ENCODE assay signal across 21 cellular contexts in the genomic region with DNA sequence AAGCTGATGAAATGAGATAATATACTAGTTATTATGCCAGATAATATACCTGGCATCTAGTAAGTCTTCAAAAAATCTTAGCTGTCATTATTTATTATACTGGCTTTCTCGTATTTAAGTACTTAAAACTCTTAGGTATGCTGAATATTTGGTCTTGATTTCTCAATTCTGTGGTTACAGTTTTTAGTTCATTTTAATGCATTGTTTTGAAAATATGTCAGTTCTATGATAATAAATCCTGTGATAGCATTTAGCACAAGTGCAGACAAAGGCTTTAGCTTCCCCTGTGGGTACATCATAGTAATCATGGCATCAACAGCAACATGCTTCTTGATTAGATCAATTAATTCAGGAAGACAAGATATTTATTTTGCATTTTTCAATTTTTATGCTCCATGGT.
"Had no signal": no experiment of that assay in that cellular context is flagged by ENCODE, and none has a peak within 500 bp of the region (broad histone marks: within the 10 kb centered on the region; RNA-seq: fewer than 3 reads in every experiment).

No MANE protein-coding gene starts in this region.

- H3K36me3 ChIP-seq: colonic mucosa, gastroesophageal sphincter, heart right ventricle, left ventricle myocardium inferior, tibial artery had no signal

- H3K27ac ChIP-seq: colonic mucosa, gastroesophageal sphincter, heart right ventricle, left ventricle myocardium inferior, tibial artery had no signal

- H3K4me3 ChIP-seq: colonic mucosa, gastroesophageal sphincter, heart right ventricle, left ventricle myocardium inferior, tibial artery had no signal

- H3K27me3 ChIP-seq: colonic mucosa, gastroesophageal sphincter, heart right ventricle, tibial artery had no signal

- ATAC-seq: activated CD8-positive, alpha-beta memory T cell treated with anti-CD3 and anti-CD28 coated beads, Interleukin-2, amount 10 ng/mL, durations not matched to agents 7 days and 5 days; esophagus mucosa; gastroesophageal sphincter; heart right ventricle had no signal

- H3K4me1 ChIP-seq: colonic mucosa, gastroesophageal sphincter, heart right ventricle, left ventricle myocardium inferior, tibial artery had no signal

- DNase-seq: activated B cell treated with CpG ODN at 0.5 μM for 24 hours; activated CD4-positive, alpha-beta memory T cell treated with anti-CD3 and anti-CD28 coated beads, Interleukin-2, amount 10 ng/mL, durations not matched to agents 7 days and 5 days; activated CD4-positive, alpha-beta T cell treated with anti-CD3 and anti-CD28 coated beads for 48 hours; activated CD8-positive, alpha-beta memory T cell treated with anti-CD3 and anti-CD28 coated beads, Interleukin-2, amount 10 ng/mL, durations not matched to agents 7 days and 5 days; activated naive CD4-positive, alpha-beta T cell treated with Interleukin-2 at 50 U/mL for 16 hours; activated naive CD8-positive, alpha-beta T cell treated with anti-CD3 and anti-CD28 coated beads, Interleukin-2, amount 10 ng/mL, durations not matched to agents 7 days and 5 days; activated T-cell treated with anti-CD3 and anti-CD28 coated beads, Interleukin-2, amount 50 U/mL, for 24 hours; anterior cingulate cortex; central memory CD4-positive, alpha-beta T cell; colonic mucosa; heart right ventricle; kidney glomerular epithelial cell; left ventricle myocardium inferior; nephron progenitor cell; occipital lobe; posterior cingulate gyrus; stimulated activated CD8-positive, alpha-beta memory T cell treated with anti-CD3 and anti-CD28 coated beads, Interleukin-4, amount 100 ng/mL, for 48 hours; stimulated activated naive CD4-positive, alpha-beta T cell treated with Interleukin-2 at 50 U/mL for 16 hours; tibial artery had no signal

- H3K9me3 ChIP-seq: colonic mucosa, tibial artery had no signal
